ENCODE assay signal across 8 cellular contexts in genomic region chrX:30652527-30653414, GRCh38. TPM values are rescaled to one million over a fixed set of nuclear protein-coding genes. Genes with fewer than 3 reads are reported as not detected.
A peak's percentile ranks its signal among the peaks of the same experiment; 100 is the strongest.
DNase-seq lines count a peak whose midpoint lies in the region; ATAC-seq and TF ChIP-seq lines count a peak whose summit lies in the region.

No MANE protein-coding gene starts in this region.

- no peak for TF ChIP-seq CTCF in ascending aorta (IDR thresholded peaks at IDR 0.05)

- TF ChIP-seq POLR2A in GM18505 (IDR thresholded peaks at IDR 0.05; ENCODE audit: borderline replicate concordance, extremely low read depth, insufficient read depth, insufficient read length), result peak; percentile 52

- peak overlapping the region; percentile 15 to 48 for H3K27ac ChIP-seq in ascending aorta
- peak overlapping the region; percentile 66 for H3K27ac ChIP-seq in rectal smooth muscle tissue (ENCODE audit: low read depth, low read length)
- peak overlapping the region in 1 of 2 donors; percentile 1 for H3K27ac ChIP-seq in aorta (ENCODE audit: low read depth in 1 of 2, low read length in 2 of 2)

- no peaks in the 10 kb centered on the region for H3K36me3 ChIP-seq in ascending aorta
- no peaks in the 10 kb centered on the region for H3K36me3 ChIP-seq in rectal smooth muscle tissue (ENCODE audit: control insufficient read depth, insufficient read depth, low read length)
- H3K36me3 ChIP-seq in aorta (ENCODE audit: control insufficient read depth in 1 of 2, insufficient read depth in 2 of 2, low read length in 1 of 2), result no peaks in the 10 kb centered on the region

- H3K4me3 ChIP-seq in ascending aorta (peak overlapping the region; percentile 59 to 75), rectal smooth muscle tissue (ENCODE audit: low read length) (peak overlapping the region; percentile 84), aorta (ENCODE audit: low read length in 2 of 2) (peak overlapping the region in 1 of 2 donors; percentile 10)

- intact Hi-C loops in ascending aorta (cut with DNase I) (loop anchor here (10.0 kb wide), 1 partner anchor 232 kb away; the partner anchor contains the start of gene TAB3), aorta (cut with DNase I) (no loop called here)

- WGBS in aorta, 2 donors, result 1 to 20% methylated on average over 65 of the region's 65 CpGs

- H3K27me3 ChIP-seq in ascending aorta (no peaks in the 10 kb centered on the region), rectal smooth muscle tissue (ENCODE audit: control insufficient read depth, insufficient read depth, low read length) (peaks cover 3% of the 10 kb centered on the region), aorta (ENCODE audit: control insufficient read depth in 1 of 2, insufficient read depth in 2 of 2, low read length in 1 of 2) (no peaks in the 10 kb centered on the region)

- DNase-seq in NCI-H187 treated with DMSO at 0.1 percent for 48 hours (lab: John Stamatoyannopoulos, UW) (peak; percentile 8), T-helper 2 cell (peak; percentile 79 to 94 (median 84)), ascending aorta (ENCODE audit: low spot score in 2 of 2) (peak; percentile 83 to 96), hepatic stellate cell (ENCODE audit: low spot score) (peak; percentile 88), aorta (peak; percentile 97)

- H3K9me3 ChIP-seq in ascending aorta, result no peaks in the 10 kb centered on the region
- no peaks in the 10 kb centered on the region for H3K9me3 ChIP-seq in aorta (ENCODE audit: control insufficient read depth, low read length)

- no peaks in the 10 kb centered on the region for H3K4me1 ChIP-seq in ascending aorta
- no peaks in the 10 kb centered on the region for H3K4me1 ChIP-seq in rectal smooth muscle tissue (ENCODE audit: control insufficient read depth, insufficient read depth, low read length)
- H3K4me1 ChIP-seq in aorta (ENCODE audit: control insufficient read depth in 1 of 2, insufficient read depth in 2 of 2, low read length in 2 of 2), result no peaks in the 10 kb centered on the region

- H3K9ac ChIP-seq in rectal smooth muscle tissue (ENCODE audit: low read length), result peak overlapping the region; percentile 77

- peak; percentile 87 for ATAC-seq in GM18505 (IDR thresholded peaks at IDR 0.05; ENCODE audit: unreplicated experiment)
- ATAC-seq in HG02943 (IDR thresholded peaks at IDR 0.05; ENCODE audit: low read depth, unreplicated experiment), result peak; percentile 86
- ATAC-seq in aorta (ENCODE audit: low FRiP score), result peak; percentile 96

RNA-seq across cellular contexts. Expression of gene GK, which starts 0.5 kb away (rescaled TPM):
- total RNA-seq in ascending aorta (14.2 TPM), aorta (10 to 100 TPM; 13.2 to 14.2 TPM)
- polyA plus RNA-seq in aorta, result 10 to 100 TPM in 1 of 2 donors, 1 to 10 TPM in 1; 2.5 to 14.3 TPM

Comparison
In these comparisons a context has a peak if more than half of its experiments do, and no peak if none do; other contexts are left out.
1. DNase-seq: peak in every context shown above with its lines; median percentile 97 in aorta; 90 in ascending aorta; 88 in hepatic stellate cell; 84 in T-helper 2 cell; 8 in NCI-H187 treated with DMSO at 0.1 percent for 48 hours.